Comparison of ENCODE assay signal across 19 cellular contexts in genomic region chr12:14505626-14506596, GRCh38.
"Had no signal": no experiment of that assay in that cellular context is flagged by ENCODE, and none has a peak within 500 bp of the region (broad histone marks: within the 10 kb centered on the region; RNA-seq: fewer than 3 reads in every experiment).

No MANE protein-coding gene starts in this region.

- H3K4me3 Mint-ChIP-seq: activated CD4-positive, alpha-beta T cell treated with anti-CD3 and anti-CD28 coated beads, Interleukin-2, amount 10 ng/mL, durations not matched to agents 24 days and 14 days; activated CD8-positive, alpha-beta T cell treated with anti-CD3 and anti-CD28 coated beads, Interleukin-2, amount 10 ng/mL, durations not matched to agents 7 days and 5 days; activated naive CD4-positive, alpha-beta T cell treated with anti-CD3 and anti-CD28 coated beads, Interleukin-2, amount 10 ng/mL, durations not matched to agents 7 days and 5 days; activated T-cell treated with anti-CD3 and anti-CD28 coated beads, Interleukin-2, amount 50 U/mL, for 24 hours; nephron progenitor cell; stimulated activated naive B cell treated with anti-CD40 and anti-IgM and Interleukin-4, amounts not matched to agents 10 μg/mL and 1 μg/mL and 100 μg/mL, for 72 hours had no signal

- ATAC-seq: activated CD8-positive, alpha-beta T cell treated with anti-CD3 and anti-CD28 coated beads, Interleukin-2, amount 10 ng/mL, durations not matched to agents 7 days and 5 days; esophagus mucosa; lower lobe of right lung; stimulated activated naive B cell treated with anti-CD40 and anti-IgM and Interleukin-4, amounts not matched to agents 10 μg/mL and 1 μg/mL and 100 μg/mL, for 72 hours had no signal

- DNase-seq: activated CD8-positive, alpha-beta T cell treated with anti-CD3 and anti-CD28 coated beads, Interleukin-2, amount 10 ng/mL, durations not matched to agents 7 days and 5 days; activated naive CD4-positive, alpha-beta T cell treated with anti-CD3 and anti-CD28 coated beads, Interleukin-2, amount 10 ng/mL, durations not matched to agents 7 days and 5 days; activated T-cell treated with anti-CD3 and anti-CD28 coated beads, Interleukin-2, amount 50 U/mL, for 24 hours; cerebellar nuclear complex; cortex of kidney; lower lobe of right lung; nephron progenitor cell; occipital lobe; posterior cingulate gyrus; retina; stimulated activated naive B cell treated with anti-CD40 and anti-IgM and Interleukin-4, amounts not matched to agents 10 μg/mL and 1 μg/mL and 100 μg/mL, for 72 hours; SW 1271 had no signal

- H3K27ac Mint-ChIP-seq: activated CD4-positive, alpha-beta T cell treated with anti-CD3 and anti-CD28 coated beads, Interleukin-2, amount 10 ng/mL, durations not matched to agents 24 days and 14 days; activated CD8-positive, alpha-beta T cell treated with anti-CD3 and anti-CD28 coated beads, Interleukin-2, amount 10 ng/mL, durations not matched to agents 7 days and 5 days; activated naive CD4-positive, alpha-beta T cell treated with anti-CD3 and anti-CD28 coated beads, Interleukin-2, amount 10 ng/mL, durations not matched to agents 7 days and 5 days; activated T-cell treated with anti-CD3 and anti-CD28 coated beads, Interleukin-2, amount 50 U/mL, for 24 hours; stimulated activated naive B cell treated with anti-CD40 and anti-IgM and Interleukin-4, amounts not matched to agents 10 μg/mL and 1 μg/mL and 100 μg/mL, for 72 hours had no signal

- H3K9me3 ChIP-seq: ascending aorta, lower lobe of right lung, thoracic aorta had no signal

- H3K4me3 ChIP-seq: ascending aorta, lower lobe of right lung, thoracic aorta had no signal

- H3K4me1 Mint-ChIP-seq: activated CD4-positive, alpha-beta T cell treated with anti-CD3 and anti-CD28 coated beads, Interleukin-2, amount 10 ng/mL, durations not matched to agents 24 days and 14 days; activated naive CD4-positive, alpha-beta T cell treated with anti-CD3 and anti-CD28 coated beads, Interleukin-2, amount 10 ng/mL, durations not matched to agents 7 days and 5 days; nephron progenitor cell had no signal

- H3K27ac ChIP-seq: ascending aorta, lower lobe of right lung, thoracic aorta had no signal

- FAIRE-seq: endometrium, islet of Langerhans, TTC549 had no signal

- H3K4me1 ChIP-seq: ascending aorta, lower lobe of right lung had no signal

- H3K27me3 Mint-ChIP-seq: activated CD4-positive, alpha-beta T cell treated with anti-CD3 and anti-CD28 coated beads, Interleukin-2, amount 10 ng/mL, durations not matched to agents 24 days and 14 days; activated naive CD4-positive, alpha-beta T cell treated with anti-CD3 and anti-CD28 coated beads, Interleukin-2, amount 10 ng/mL, durations not matched to agents 7 days and 5 days; activated T-cell treated with anti-CD3 and anti-CD28 coated beads, Interleukin-2, amount 50 U/mL, for 24 hours; stimulated activated naive B cell treated with anti-CD40 and anti-IgM and Interleukin-4, amounts not matched to agents 10 μg/mL and 1 μg/mL and 100 μg/mL, for 72 hours had no signal

- H3K9me3 Mint-ChIP-seq: activated CD4-positive, alpha-beta T cell treated with anti-CD3 and anti-CD28 coated beads, Interleukin-2, amount 10 ng/mL, durations not matched to agents 24 days and 14 days; activated naive CD4-positive, alpha-beta T cell treated with anti-CD3 and anti-CD28 coated beads, Interleukin-2, amount 10 ng/mL, durations not matched to agents 7 days and 5 days; activated T-cell treated with anti-CD3 and anti-CD28 coated beads, Interleukin-2, amount 50 U/mL, for 24 hours; nephron progenitor cell; stimulated activated naive B cell treated with anti-CD40 and anti-IgM and Interleukin-4, amounts not matched to agents 10 μg/mL and 1 μg/mL and 100 μg/mL, for 72 hours had no signal
